2 cellular contexts compared by ENCODE assay signal in the genomic region with DNA sequence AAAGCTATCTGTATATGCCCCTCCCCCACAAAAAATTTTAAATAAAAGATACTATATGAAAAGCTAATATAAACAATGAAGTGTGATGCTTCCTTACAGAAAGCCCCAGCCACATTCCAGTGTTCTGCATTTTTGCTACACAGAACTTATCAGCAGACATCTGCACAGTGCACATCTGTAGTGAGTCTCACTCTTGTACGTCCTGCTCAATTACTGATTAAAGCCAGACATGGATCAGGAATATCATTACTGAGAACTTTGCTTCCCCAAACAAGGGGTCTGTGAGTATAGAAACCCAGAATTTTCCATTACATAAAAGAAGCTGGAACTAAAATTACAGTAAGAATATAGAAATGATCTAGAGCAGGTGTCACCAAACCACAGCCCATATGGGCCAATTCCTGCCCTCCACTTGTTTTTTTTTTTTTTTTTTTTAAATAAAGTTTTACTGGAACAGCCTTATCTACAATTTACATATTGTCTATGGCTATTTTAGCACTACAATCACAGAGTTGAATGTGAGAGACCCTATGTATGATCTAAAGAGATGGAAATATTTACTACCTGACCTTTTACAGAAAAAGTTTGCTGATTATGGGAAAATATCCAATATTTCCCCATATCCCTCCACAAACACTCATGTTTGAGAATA.
TF ChIP-seq lines count a peak whose summit lies in the region.

No MANE protein-coding gene starts in this region.

TF ChIP-seq in IMR-90, 13 proteins besides CTCF, POLR2A, EP300 and RAD21:
- TF ChIP-seq, protein P1, sequence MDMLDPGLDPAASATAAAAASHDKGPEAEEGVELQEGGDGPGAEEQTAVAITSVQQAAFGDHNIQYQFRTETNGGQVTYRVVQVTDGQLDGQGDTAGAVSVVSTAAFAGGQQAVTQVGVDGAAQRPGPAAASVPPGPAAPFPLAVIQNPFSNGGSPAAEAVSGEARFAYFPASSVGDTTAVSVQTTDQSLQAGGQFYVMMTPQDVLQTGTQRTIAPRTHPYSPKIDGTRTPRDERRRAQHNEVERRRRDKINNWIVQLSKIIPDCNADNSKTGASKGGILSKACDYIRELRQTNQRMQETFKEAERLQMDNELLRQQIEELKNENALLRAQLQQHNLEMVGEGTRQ (IDR thresholded peaks at IDR 0.05; ENCODE audit: low read depth, low read length): no peak
- TF ChIP-seq RFX5 (IDR thresholded peaks at IDR 0.05; ENCODE audit: low read depth, low read length) (no peak), CHD1 (IDR thresholded peaks at IDR 0.05; ENCODE audit: low read depth, low read length) (no peak)

TF ChIP-seq in K562, 482 proteins besides CTCF, POLR2A, EP300 and RAD21:
- TF ChIP-seq, protein P2, sequence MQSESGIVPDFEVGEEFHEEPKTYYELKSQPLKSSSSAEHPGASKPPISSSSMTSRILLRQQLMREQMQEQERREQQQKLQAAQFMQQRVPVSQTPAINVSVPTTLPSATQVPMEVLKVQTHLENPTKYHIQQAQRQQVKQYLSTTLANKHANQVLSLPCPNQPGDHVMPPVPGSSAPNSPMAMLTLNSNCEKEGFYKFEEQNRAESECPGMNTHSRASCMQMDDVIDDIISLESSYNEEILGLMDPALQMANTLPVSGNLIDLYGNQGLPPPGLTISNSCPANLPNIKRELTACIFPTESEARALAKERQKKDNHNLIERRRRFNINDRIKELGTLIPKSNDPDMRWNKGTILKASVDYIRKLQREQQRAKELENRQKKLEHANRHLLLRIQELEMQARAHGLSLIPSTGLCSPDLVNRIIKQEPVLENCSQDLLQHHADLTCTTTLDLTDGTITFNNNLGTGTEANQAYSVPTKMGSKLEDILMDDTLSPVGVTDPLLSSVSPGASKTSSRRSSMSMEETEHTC (IDR thresholded peaks at IDR 0.05): no peak
- TF ChIP-seq RAD51 (IDR thresholded peaks at IDR 0.05; ENCODE audit: borderline replicate concordance, low read depth): no peak
- no peak for TF ChIP-seq ZNF324 (CRISPR knock-in tag; IDR thresholded peaks at IDR 0.05)
- peak; percentile 98 for TF ChIP-seq ZNF384 (IDR thresholded peaks at IDR 0.05; ENCODE audit: low read depth, low read length)
- no peak for TF ChIP-seq YBX1 (IDR thresholded peaks at IDR 0.05)
- no peak for TF ChIP-seq NFIC (IDR thresholded peaks at IDR 0.05)
- TF ChIP-seq, protein P3, sequence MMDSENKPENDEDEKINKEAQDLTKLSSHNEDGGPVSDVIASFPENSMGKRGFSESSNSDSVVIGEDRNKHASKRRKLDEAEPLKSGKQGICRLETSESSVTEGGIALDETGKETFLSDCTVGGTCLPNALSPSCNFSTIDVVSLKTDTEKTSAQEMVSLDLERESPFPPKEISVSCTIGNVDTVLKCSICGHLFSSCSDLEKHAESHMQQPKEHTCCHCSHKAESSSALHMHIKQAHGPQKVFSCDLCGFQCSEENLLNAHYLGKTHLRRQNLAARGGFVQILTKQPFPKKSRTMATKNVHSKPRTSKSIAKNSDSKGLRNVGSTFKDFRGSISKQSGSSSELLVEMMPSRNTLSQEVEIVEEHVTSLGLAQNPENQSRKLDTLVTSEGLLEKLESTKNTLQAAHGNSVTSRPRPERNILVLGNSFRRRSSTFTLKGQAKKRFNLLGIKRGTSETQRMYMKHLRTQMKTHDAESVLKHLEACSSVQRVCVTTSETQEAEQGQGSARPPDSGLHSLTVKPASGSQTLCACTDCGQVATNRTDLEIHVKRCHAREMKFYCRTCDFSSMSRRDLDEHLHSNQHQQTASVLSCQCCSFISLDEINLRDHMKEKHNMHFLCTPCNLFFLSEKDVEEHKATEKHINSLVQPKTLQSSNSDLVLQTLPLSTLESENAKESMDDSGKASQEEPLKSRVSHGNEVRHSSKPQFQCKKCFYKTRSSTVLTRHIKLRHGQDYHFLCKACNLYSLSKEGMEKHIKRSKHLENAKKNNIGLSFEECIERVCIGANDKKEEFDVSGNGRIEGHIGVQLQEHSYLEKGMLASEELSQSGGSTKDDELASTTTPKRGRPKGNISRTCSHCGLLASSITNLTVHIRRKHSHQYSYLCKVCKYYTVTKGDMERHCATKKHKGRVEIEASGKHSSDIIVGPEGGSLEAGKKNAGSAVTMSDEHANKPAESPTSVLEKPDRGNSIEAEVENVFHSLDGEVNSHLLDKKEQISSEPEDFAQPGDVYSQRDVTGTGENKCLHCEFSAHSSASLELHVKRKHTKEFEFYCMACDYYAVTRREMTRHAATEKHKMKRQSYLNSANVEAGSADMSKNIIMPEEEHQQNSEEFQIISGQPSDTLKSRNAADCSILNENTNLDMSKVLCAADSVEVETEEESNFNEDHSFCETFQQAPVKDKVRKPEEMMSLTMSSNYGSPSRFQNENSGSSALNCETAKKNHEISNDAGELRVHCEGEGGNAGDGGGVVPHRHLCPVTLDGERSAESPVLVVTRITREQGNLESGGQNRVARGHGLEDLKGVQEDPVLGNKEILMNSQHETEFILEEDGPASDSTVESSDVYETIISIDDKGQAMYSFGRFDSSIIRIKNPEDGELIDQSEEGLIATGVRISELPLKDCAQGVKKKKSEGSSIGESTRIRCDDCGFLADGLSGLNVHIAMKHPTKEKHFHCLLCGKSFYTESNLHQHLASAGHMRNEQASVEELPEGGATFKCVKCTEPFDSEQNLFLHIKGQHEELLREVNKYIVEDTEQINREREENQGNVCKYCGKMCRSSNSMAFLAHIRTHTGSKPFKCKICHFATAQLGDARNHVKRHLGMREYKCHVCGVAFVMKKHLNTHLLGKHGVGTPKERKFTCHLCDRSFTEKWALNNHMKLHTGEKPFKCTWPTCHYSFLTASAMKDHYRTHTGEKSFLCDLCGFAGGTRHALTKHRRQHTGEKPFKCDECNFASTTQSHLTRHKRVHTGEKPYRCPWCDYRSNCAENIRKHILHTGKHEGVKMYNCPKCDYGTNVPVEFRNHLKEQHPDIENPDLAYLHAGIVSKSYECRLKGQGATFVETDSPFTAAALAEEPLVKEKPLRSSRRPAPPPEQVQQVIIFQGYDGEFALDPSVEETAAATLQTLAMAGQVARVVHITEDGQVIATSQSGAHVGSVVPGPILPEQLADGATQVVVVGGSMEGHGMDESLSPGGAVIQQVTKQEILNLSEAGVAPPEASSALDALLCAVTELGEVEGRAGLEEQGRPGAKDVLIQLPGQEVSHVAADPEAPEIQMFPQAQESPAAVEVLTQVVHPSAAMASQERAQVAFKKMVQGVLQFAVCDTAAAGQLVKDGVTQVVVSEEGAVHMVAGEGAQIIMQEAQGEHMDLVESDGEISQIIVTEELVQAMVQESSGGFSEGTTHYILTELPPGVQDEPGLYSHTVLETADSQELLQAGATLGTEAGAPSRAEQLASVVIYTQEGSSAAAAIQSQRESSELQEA (IDR thresholded peaks at IDR 0.05; ENCODE audit: low read depth): no peak
- peak; percentile 30; the same call in 1 of the 2 replicates for TF ChIP-seq ZNF316 (IDR thresholded peaks at IDR 0.05)
- TF ChIP-seq, protein P4, sequence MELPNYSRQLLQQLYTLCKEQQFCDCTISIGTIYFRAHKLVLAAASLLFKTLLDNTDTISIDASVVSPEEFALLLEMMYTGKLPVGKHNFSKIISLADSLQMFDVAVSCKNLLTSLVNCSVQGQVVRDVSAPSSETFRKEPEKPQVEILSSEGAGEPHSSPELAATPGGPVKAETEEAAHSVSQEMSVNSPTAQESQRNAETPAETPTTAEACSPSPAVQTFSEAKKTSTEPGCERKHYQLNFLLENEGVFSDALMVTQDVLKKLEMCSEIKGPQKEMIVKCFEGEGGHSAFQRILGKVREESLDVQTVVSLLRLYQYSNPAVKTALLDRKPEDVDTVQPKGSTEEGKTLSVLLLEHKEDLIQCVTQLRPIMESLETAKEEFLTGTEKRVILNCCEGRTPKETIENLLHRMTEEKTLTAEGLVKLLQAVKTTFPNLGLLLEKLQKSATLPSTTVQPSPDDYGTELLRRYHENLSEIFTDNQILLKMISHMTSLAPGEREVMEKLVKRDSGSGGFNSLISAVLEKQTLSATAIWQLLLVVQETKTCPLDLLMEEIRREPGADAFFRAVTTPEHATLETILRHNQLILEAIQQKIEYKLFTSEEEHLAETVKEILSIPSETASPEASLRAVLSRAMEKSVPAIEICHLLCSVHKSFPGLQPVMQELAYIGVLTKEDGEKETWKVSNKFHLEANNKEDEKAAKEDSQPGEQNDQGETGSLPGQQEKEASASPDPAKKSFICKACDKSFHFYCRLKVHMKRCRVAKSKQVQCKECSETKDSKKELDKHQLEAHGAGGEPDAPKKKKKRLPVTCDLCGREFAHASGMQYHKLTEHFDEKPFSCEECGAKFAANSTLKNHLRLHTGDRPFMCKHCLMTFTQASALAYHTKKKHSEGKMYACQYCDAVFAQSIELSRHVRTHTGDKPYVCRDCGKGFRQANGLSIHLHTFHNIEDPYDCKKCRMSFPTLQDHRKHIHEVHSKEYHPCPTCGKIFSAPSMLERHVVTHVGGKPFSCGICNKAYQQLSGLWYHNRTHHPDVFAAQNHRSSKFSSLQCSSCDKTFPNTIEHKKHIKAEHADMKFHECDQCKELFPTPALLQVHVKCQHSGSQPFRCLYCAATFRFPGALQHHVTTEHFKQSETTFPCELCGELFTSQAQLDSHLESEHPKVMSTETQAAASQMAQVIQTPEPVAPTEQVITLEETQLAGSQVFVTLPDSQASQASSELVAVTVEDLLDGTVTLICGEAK (IDR thresholded peaks at IDR 0.05): peak; percentile 95
- TF ChIP-seq, protein P4 (CRISPR knock-in tag; IDR thresholded peaks at IDR 0.05): peak; percentile 93
- TF ChIP-seq POLR2B (IDR thresholded peaks at IDR 0.05; ENCODE audit: low read depth, partially characterized antibody): no peak
